ENCODE assay signal across 20 cellular contexts in the genomic region with DNA sequence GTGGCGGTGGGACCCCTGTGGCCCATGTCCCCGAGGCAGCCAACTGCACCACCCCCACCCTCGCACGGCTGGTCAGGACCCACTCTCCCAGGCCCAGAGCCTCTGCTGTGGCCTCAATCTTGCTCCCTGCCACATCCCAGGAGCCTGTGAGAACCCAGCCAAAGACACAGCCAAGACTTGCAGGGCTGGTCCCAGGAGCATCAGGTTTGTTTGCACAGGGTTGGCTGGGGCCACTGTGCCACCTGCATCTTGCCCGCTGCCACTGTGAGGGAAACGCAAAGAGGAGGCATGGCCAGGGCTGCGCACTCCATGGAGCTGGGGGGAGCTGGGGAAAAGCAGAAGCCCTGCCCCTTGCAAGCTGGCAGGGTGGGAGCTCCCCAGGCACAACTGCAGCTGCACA.
DNase-seq lines count a peak whose midpoint lies in the region; ATAC-seq and TF ChIP-seq lines count a peak whose summit lies in the region.
"Had no signal": no experiment of that assay in that cellular context is flagged by ENCODE, and none has a peak within 500 bp of the region (broad histone marks: within the 10 kb centered on the region; RNA-seq: fewer than 3 reads in every experiment).

No MANE protein-coding gene starts in this region.

- H2AFZ ChIP-seq in Karpas-422 (ENCODE audit: low read length) (no peak overlapping the region), SU-DHL-6 (ENCODE audit: low read depth, low read length, severe bottlenecking) (no peak overlapping the region), mesenchymal stem cell (ENCODE audit: low read depth, low read length) (no peak overlapping the region)

- H3K4me3 ChIP-seq in Karpas-422 (ENCODE audit: low read length) (no peak overlapping the region), SU-DHL-6 (ENCODE audit: insufficient read depth, low read length, poor library complexity, severe bottlenecking) (no peak overlapping the region), mesenchymal stem cell (ENCODE audit: insufficient read depth in 1 of 2, low read depth in 1 of 2, low read length in 2 of 2) (no peak overlapping the region), esophagus squamous epithelium (no peak overlapping the region)
- H3K4me3 ChIP-seq: GM12878, SK-N-MC had no signal

- H2AK5ac ChIP-seq in mesenchymal stem cell (ENCODE audit: low read length, severe bottlenecking), result no peak overlapping the region

- intact Hi-C loops in esophagus squamous epithelium (cut with DNase I), result no loop called here

- no peak for ATAC-seq in HG03175 (IDR thresholded peaks at IDR 0.05; ENCODE audit: unreplicated experiment)
- no peak for ATAC-seq in GM18867 (IDR thresholded peaks at IDR 0.05; ENCODE audit: unreplicated experiment)
- ATAC-seq: GM12878 had no signal

- no peak for TF ChIP-seq POLR2A in esophagus squamous epithelium (IDR thresholded peaks at IDR 0.05)

- peaks cover 3% of the 10 kb centered on the region; the same call in 1 of the 2 replicates for H3F3A ChIP-seq in SU-DHL-6 (ENCODE audit: insufficient read depth)

- TF ChIP-seq CTCF in SU-DHL-6 (IDR thresholded peaks at IDR 0.05; ENCODE audit: insufficient read depth, low read length, poor library complexity, severe bottlenecking) (no peak), esophagus squamous epithelium (IDR thresholded peaks at IDR 0.05) (no peak)

- H3K4me2 ChIP-seq in Karpas-422 (ENCODE audit: low read depth, low read length, poor library complexity, severe bottlenecking), result no peak overlapping the region
- no peak overlapping the region for H3K4me2 ChIP-seq in SU-DHL-6 (ENCODE audit: low read depth, low read length, poor library complexity, severe bottlenecking)
- H3K4me2 ChIP-seq in mesenchymal stem cell (ENCODE audit: low read length, poor library complexity, severe bottlenecking), result no peak overlapping the region
- H3K4me2 ChIP-seq: KMS-11 had no signal

- peak overlapping the region in 1 of 2 experiments; percentile 86 for H3K14ac ChIP-seq in mesenchymal stem cell (ENCODE audit: low read length in 2 of 2)

- DNase-seq in Karpas-422 (no peak), mesenchymal stem cell (no peak), esophagus squamous epithelium (lab: John Stamatoyannopoulos, UW) (no peak), AG08396 (ENCODE audit: low spot score) (no peak)
- DNase-seq: AML-193, COR-L47, DMS 273 treated with DMSO at 0.1 percent for 48 hours, GOT3, NCI-H1048, NCI-H1436, NCI-H1930, NCI-H774, OCI-M1, SHP77 had no signal

- no peak overlapping the region for H2BK15ac ChIP-seq in mesenchymal stem cell (ENCODE audit: low read depth, poor library complexity, severe bottlenecking)

- H3K4me1 ChIP-seq in Karpas-422 (ENCODE audit: low read length) (peaks cover 36% of the 10 kb centered on the region), mesenchymal stem cell (ENCODE audit: control insufficient read depth, insufficient read depth, low read depth, low read length) (peaks cover 11% of the 10 kb centered on the region), esophagus squamous epithelium (peaks cover 0 to 22% (median 3%) of the 10 kb centered on the region in 3 donors)

- no peak overlapping the region for H3K23ac ChIP-seq in mesenchymal stem cell (ENCODE audit: low read length in 2 of 2)

- no peak overlapping the region for H3K9ac ChIP-seq in Karpas-422 (ENCODE audit: low read length)
- H3K9ac ChIP-seq in SU-DHL-6 (ENCODE audit: low read length), result no peak overlapping the region
- H3K9ac ChIP-seq in mesenchymal stem cell (ENCODE audit: low read length), result no peak overlapping the region
- H3K9ac ChIP-seq: KMS-11 had no signal

- H3K27me3 ChIP-seq in Karpas-422 (ENCODE audit: low read length) (no peaks in the 10 kb centered on the region), SU-DHL-6 (ENCODE audit: low read length) (no peaks in the 10 kb centered on the region), mesenchymal stem cell (ENCODE audit: control insufficient read depth in 1 of 2, insufficient read depth in 1 of 2, low read length in 2 of 2) (no peaks in the 10 kb centered on the region), esophagus squamous epithelium (no peaks in the 10 kb centered on the region)

- H2BK5ac ChIP-seq in mesenchymal stem cell (ENCODE audit: low read depth, low read length, poor library complexity, severe bottlenecking), result no peak overlapping the region

- H2BK12ac ChIP-seq in mesenchymal stem cell (ENCODE audit: low read length in 2 of 2), result no peak overlapping the region

- H4K8ac ChIP-seq in mesenchymal stem cell (ENCODE audit: low read length), result no peak overlapping the region

- WGBS in mesenchymal stem cell, result 98% methylated on average over 7 of the region's 7 CpGs
- WGBS in esophagus squamous epithelium, 2 donors, result 83 to 92% methylated on average over 1 to 3 of the region's 7 CpGs

- H4K91ac ChIP-seq in mesenchymal stem cell (ENCODE audit: low read length), result peak overlapping the region; percentile 20

- H3K36me3 ChIP-seq in Karpas-422 (ENCODE audit: insufficient read depth, low read length) (no peaks in the 10 kb centered on the region), SU-DHL-6 (ENCODE audit: low read length) (no peaks in the 10 kb centered on the region), mesenchymal stem cell (ENCODE audit: control insufficient read depth in 1 of 2, insufficient read depth in 2 of 2, low read depth in 1 of 2, low read length in 2 of 2) (peaks cover 0 to 12% of the 10 kb centered on the region in 2 experiments), esophagus squamous epithelium (no peaks in the 10 kb centered on the region)

- no peak overlapping the region for H3K18ac ChIP-seq in mesenchymal stem cell (ENCODE audit: low read depth in 1 of 2, low read length in 2 of 2)

- H3K4ac ChIP-seq in mesenchymal stem cell (ENCODE audit: low read depth in 1 of 2, low read length in 2 of 2), result no peak overlapping the region

- H3K9me2 ChIP-seq in Karpas-422 (replicated peaks; ENCODE audit: insufficient read depth, low read length) (no peaks in the 10 kb centered on the region), SU-DHL-6 (replicated peaks; ENCODE audit: insufficient read depth, low read length) (no peaks in the 10 kb centered on the region)

- peaks cover 30% of the 10 kb centered on the region for H3K79me1 ChIP-seq in mesenchymal stem cell (replicated peaks; ENCODE audit: low read length, poor library complexity, severe bottlenecking)

- H3K27ac ChIP-seq in Karpas-422 (ENCODE audit: low read length) (peak overlapping the region; percentile 95), SU-DHL-6 (ENCODE audit: low read depth, low read length) (0 out of 2 replicates have a peak overlapping the region, but pooled peaks have one; percentile 78), mesenchymal stem cell (ENCODE audit: low read length, poor library complexity, severe bottlenecking) (no peak overlapping the region), esophagus squamous epithelium (no peak overlapping the region)
- H3K27ac ChIP-seq: KMS-11, SK-N-MC had no signal

- no peaks in the 10 kb centered on the region for H4K20me1 ChIP-seq in Karpas-422 (ENCODE audit: insufficient read depth, low read depth, low read length)
- H4K20me1 ChIP-seq in SU-DHL-6 (ENCODE audit: low read depth, low read length), result no peaks in the 10 kb centered on the region

- peaks cover 51% of the 10 kb centered on the region for H3K79me2 ChIP-seq in Karpas-422 (ENCODE audit: low read length)
- peaks cover 8% of the 10 kb centered on the region; the same call in 1 of the 2 replicates for H3K79me2 ChIP-seq in SU-DHL-6 (ENCODE audit: insufficient read depth, low read length)

- no peaks in the 10 kb centered on the region for H3K9me3 ChIP-seq in Karpas-422 (ENCODE audit: low read length)
- no peaks in the 10 kb centered on the region for H3K9me3 ChIP-seq in SU-DHL-6 (ENCODE audit: insufficient read depth, low read length)
- H3K9me3 ChIP-seq in mesenchymal stem cell (ENCODE audit: control insufficient read depth, low read length), result no peaks in the 10 kb centered on the region
- no peaks in the 10 kb centered on the region for H3K9me3 ChIP-seq in esophagus squamous epithelium

- H2BK120ac ChIP-seq in mesenchymal stem cell (ENCODE audit: low read depth, low read length), result no peak overlapping the region

Comparison
In these comparisons a context has a peak if more than half of its experiments do, and no peak if none do; other contexts are left out.
1. H3K27ac ChIP-seq: peak in Karpas-422 (single experiment) and SU-DHL-6 (single experiment); none in mesenchymal stem cell (single experiment) and esophagus squamous epithelium (0 of 4).